In the genomic region with DNA sequence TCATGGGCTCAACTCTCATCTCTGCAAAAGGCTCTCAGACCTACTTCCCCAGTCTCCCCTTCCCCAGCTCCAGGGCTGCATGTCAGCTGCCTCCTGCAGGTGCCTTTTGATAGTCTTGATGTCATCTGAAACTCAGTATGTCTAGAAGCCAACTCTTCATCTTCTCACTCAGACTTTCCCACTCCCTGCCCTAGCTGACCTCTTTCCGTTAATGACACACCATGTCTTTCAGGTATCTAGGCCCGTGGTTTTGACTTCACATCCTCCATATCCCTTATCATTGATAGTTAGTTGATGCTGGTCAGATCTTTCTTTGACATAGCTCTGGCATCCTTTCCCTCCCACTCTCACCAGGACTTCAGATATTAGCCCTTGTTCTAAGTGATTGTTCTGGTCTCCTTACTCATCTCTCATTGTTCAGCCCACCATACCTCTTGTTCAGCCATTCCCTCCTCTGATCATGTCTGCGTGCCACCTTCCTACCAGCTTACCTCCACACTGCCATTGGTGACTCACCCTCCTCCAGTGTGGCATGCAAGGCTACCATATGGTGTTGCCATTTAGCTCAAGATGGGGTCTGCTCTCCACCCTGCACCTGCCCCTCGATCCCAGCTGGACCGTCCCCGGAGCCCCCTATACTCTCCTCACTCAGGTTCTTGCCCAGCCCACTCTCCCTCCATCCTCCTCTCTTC, we compare ENCODE assay signal across 33 cellular contexts. TPM values are rescaled to one million over a fixed set of nuclear protein-coding genes. Genes with fewer than 3 reads are reported as not detected.
A peak's percentile ranks its signal among the peaks of the same experiment; 100 is the strongest.
DNase-seq lines count a peak whose midpoint lies in the region; ATAC-seq and TF ChIP-seq lines count a peak whose summit lies in the region.
"Had no signal": no experiment of that assay in that cellular context is flagged by ENCODE, and none has a peak within 500 bp of the region (broad histone marks: within the 10 kb centered on the region; RNA-seq: fewer than 3 reads in every experiment).

No MANE protein-coding gene starts in this region.

- intact Hi-C loops in posterior cingulate gyrus (cut with DNase I), result no loop called here

- no peak overlapping the region for H3K4me3 ChIP-seq in GM12865 (ENCODE audit: low read depth, low read length)
- H3K4me3 ChIP-seq: Peyer's patch, prostate gland, right lobe of liver, spleen, tibial artery had no signal

- no peaks in the 10 kb centered on the region for H3K9me3 Mint-ChIP-seq in activated T-helper 17 cell treated with anti-CD3 and anti-CD28 coated beads, Interleukin-2, amount 50 U/mL, for 72 hours
- H3K9me3 Mint-ChIP-seq in neural crest cell, result no peaks in the 10 kb centered on the region
- H3K9me3 Mint-ChIP-seq: CD8-positive, alpha-beta memory T cell; central memory CD8-positive, alpha-beta T cell; effector memory CD8-positive, alpha-beta T cell; immature natural killer cell had no signal

- no peaks in the 10 kb centered on the region for H3K4me1 Mint-ChIP-seq in activated T-helper 17 cell treated with anti-CD3 and anti-CD28 coated beads, Interleukin-2, amount 50 U/mL, for 72 hours
- no peaks in the 10 kb centered on the region for H3K4me1 Mint-ChIP-seq in neural crest cell
- H3K4me1 Mint-ChIP-seq: CD8-positive, alpha-beta memory T cell; central memory CD8-positive, alpha-beta T cell; immature natural killer cell had no signal

- no peak overlapping the region for H3K4me3 Mint-ChIP-seq in activated T-helper 17 cell treated with anti-CD3 and anti-CD28 coated beads, Interleukin-2, amount 50 U/mL, for 72 hours
- H3K4me3 Mint-ChIP-seq in neural crest cell, result no peak overlapping the region
- H3K4me3 Mint-ChIP-seq: CD8-positive, alpha-beta memory T cell; central memory CD8-positive, alpha-beta T cell; effector memory CD8-positive, alpha-beta T cell; immature natural killer cell had no signal

- DNase-seq in GM12865 (ENCODE audit: low read depth) (peak; percentile 58), neural crest cell (ENCODE audit: low read depth, low spot score) (no peak), posterior cingulate gyrus (no peak), T1000 (lab: John Stamatoyannopoulos, UW) (no peak), kidney tubule cell (ENCODE audit: low spot score) (no peak)
- no peak for DNase-seq in stimulated activated CD4-positive, alpha-beta T cell treated with anti-CD3 and anti-CD28 coated beads, Interleukin-15, amount 100 ng/mL, for 24 hours
- DNase-seq: activated CD4-positive, alpha-beta T cell treated with anti-CD3 and anti-CD28 coated beads for 48 hours; activated CD8-positive, alpha-beta memory T cell treated with anti-CD3 and anti-CD28 coated beads for 24 hours; activated gamma-delta T cell treated with Interleukin-2 at 50 U/mL for 16 hours; activated T-cell treated with anti-CD3 and anti-CD28 coated beads for 4 hours; BE2C; CD8-positive, alpha-beta memory T cell; DMS 273 treated with DMSO at 0.1 percent for 48 hours; effector memory CD8-positive, alpha-beta T cell; erythroblast; immature natural killer cell; Karpas-422; mesenchymal stem cell; NCI-H146; NCI-H2107; NCI-H748 treated with DMSO at 0.1 percent for 48 hours; Peyer's patch; right lobe of liver; SHP77 treated with DMSO at 0.1 percent for 48 hours; spleen; stimulated activated CD8-positive, alpha-beta memory T cell treated with anti-CD3 and anti-CD28 coated beads, Interleukin-4, amount 100 ng/mL, for 48 hours; tibial artery had no signal

- H3K36me3 Mint-ChIP-seq in activated T-helper 17 cell treated with anti-CD3 and anti-CD28 coated beads, Interleukin-2, amount 50 U/mL, for 72 hours (ENCODE audit: low read depth), result peaks cover 97% of the 10 kb centered on the region
- H3K36me3 Mint-ChIP-seq in neural crest cell (ENCODE audit: low read depth), result peaks cover 29% of the 10 kb centered on the region

- TF ChIP-seq CTCF in GM12865 (IDR thresholded peaks at IDR 0.05; ENCODE audit: insufficient read depth, low read depth, low read length, missing control alignments), result no peak
- no peak for TF ChIP-seq CTCF in neural crest cell (conservative IDR thresholded peaks at IDR 0.05)

- ATAC-seq in GM21619 (IDR thresholded peaks at IDR 0.05; ENCODE audit: unreplicated experiment), result peak; percentile 39
- peak; percentile 50 for ATAC-seq in activated T-helper 17 cell treated with anti-CD3 and anti-CD28 coated beads, Interleukin-2, amount 50 U/mL, for 72 hours (replicated peaks)
- ATAC-seq: effector memory CD8-positive, alpha-beta T cell; left lobe of liver; right lobe of liver had no signal

- H3K27me3 Mint-ChIP-seq in activated T-helper 17 cell treated with anti-CD3 and anti-CD28 coated beads, Interleukin-2, amount 50 U/mL, for 72 hours, result no peaks in the 10 kb centered on the region
- H3K27me3 Mint-ChIP-seq in neural crest cell (ENCODE audit: low read depth), result no peaks in the 10 kb centered on the region
- H3K27me3 Mint-ChIP-seq: CD8-positive, alpha-beta memory T cell; central memory CD8-positive, alpha-beta T cell; effector memory CD8-positive, alpha-beta T cell had no signal

- H3K27ac Mint-ChIP-seq in activated T-helper 17 cell treated with anti-CD3 and anti-CD28 coated beads, Interleukin-2, amount 50 U/mL, for 72 hours, result peak overlapping the region; percentile 15
- H3K27ac Mint-ChIP-seq in neural crest cell (ENCODE audit: unreplicated experiment), result peak overlapping the region; percentile 79
- H3K27ac Mint-ChIP-seq: effector memory CD8-positive, alpha-beta T cell had no signal

RNA-seq across cellular contexts. Expression of a gene that starts 18.4 kb away (rescaled TPM):
- total RNA-seq in activated T-helper 17 cell treated with anti-CD3 and anti-CD28 coated beads, Interleukin-2, amount 50 U/mL, for 72 hours, result 1 to 10 TPM; 8.5 to 9.8 TPM
- 20.5 and 21.6 TPM in 2 replicates for total RNA-seq in neural crest cell

RNA-seq across cellular contexts. Expression of a gene that starts 54.8 kb away (rescaled TPM):
- total RNA-seq in activated T-helper 17 cell treated with anti-CD3 and anti-CD28 coated beads, Interleukin-2, amount 50 U/mL, for 72 hours, result under 1 TPM; 0.40 to 0.67 TPM
- total RNA-seq in neural crest cell, result 0.09 TPM in 1 of 2 replicates, not detected in the other
- total RNA-seq: T-helper 2 cell treated with Interferon-gamma antibody and Interleukin-4, amounts not matched to agents 100 ng/mL and 5 ng/mL, for 36 hours had no signal
